In the genomic region with DNA sequence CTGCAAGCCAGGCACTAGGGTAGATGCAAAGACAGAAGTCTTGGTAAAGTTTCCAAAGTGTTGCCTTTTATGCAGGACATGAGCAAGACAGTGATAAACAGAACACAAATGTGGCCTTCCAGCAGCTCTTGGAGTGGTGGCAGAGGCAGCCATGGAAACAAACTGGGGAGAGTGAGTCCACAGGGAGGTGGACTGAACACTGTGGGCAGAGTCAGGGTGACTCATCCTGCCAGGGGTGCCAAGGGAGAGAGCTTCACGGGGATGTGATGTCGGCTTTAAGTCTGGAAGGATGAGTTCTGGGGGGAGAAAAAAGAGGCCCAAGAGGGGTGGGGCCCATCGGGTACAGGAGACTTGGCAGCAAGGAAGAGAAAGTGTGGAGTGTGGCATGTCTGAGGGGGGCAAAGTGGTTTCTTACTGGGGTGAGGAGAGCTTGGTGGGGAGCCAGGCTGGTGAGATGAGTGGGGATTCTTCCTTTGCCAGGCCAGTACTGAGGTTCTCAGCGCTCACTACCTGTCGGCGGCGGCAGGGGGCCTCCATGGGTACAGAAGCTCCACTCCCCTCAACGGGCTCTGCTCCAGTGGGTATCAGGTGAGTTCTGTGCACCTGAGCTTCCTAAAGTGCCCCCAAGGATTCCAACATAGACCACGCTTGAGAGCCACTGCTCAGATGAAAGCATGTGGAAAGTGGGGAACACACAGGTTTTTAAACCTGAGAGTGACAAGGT, we compare ENCODE assay signal across 14 cellular contexts.
DNase-seq lines count a peak whose midpoint lies in the region; ATAC-seq and TF ChIP-seq lines count a peak whose summit lies in the region.
"Had no signal": no experiment of that assay in that cellular context is flagged by ENCODE, and none has a peak within 500 bp of the region (broad histone marks: within the 10 kb centered on the region; RNA-seq: fewer than 3 reads in every experiment).

No MANE protein-coding gene starts in this region.

- DNase-seq in DMS53 (lab: John Stamatoyannopoulos, UW) (peak; percentile 48), DMS53 treated with DMSO at 0.1 percent for 48 hours (lab: John Stamatoyannopoulos, UW; ENCODE audit: unreplicated experiment) (no peak), RKO (ENCODE audit: low spot score) (peak; percentile 11), epithelial cell of esophagus (ENCODE audit: low read depth) (peak; percentile 61), retinal pigment epithelial cell (ENCODE audit: low read depth) (peak; percentile 2), inferior parietal cortex (ENCODE audit: extremely low spot score) (no peak), LoVo (ENCODE audit: low spot score) (no peak)
- DNase-seq: activated CD4-positive, alpha-beta T cell treated with anti-CD3 and anti-CD28 coated beads for 4 hours; Karpas-422; NCI-H2081; NK-92 treated with Interleukin-12 subunit alpha and Interleukin-12 subunit beta, amount 100 ng/mL, for 24 hours; testis had no signal

- no peak for TF ChIP-seq CTCF in epithelial cell of esophagus (IDR thresholded peaks at IDR 0.05; ENCODE audit: insufficient read depth, low read depth, low read length, missing control alignments)
- TF ChIP-seq CTCF in retinal pigment epithelial cell (conservative IDR thresholded peaks at IDR 0.05; ENCODE audit: low read depth, low read length): no peak

- no peak for ATAC-seq in HG03565 (IDR thresholded peaks at IDR 0.05; ENCODE audit: unreplicated experiment)

- H3K4me3 ChIP-seq in epithelial cell of esophagus (ENCODE audit: low read length) (no peak overlapping the region), retinal pigment epithelial cell (ENCODE audit: low read length) (no peak overlapping the region)
- H3K4me3 ChIP-seq: ascending aorta, testis had no signal

Comparison
In these comparisons a context has a peak if more than half of its experiments do, and no peak if none do; other contexts are left out.
1. DNase-seq: peak in DMS53 (single experiment), RKO (single experiment), epithelial cell of esophagus (single experiment) and retinal pigment epithelial cell (single experiment); none in DMS53 treated with DMSO at 0.1 percent for 48 hours (single experiment), inferior parietal cortex (single experiment) and LoVo (single experiment).